In the genomic region with DNA sequence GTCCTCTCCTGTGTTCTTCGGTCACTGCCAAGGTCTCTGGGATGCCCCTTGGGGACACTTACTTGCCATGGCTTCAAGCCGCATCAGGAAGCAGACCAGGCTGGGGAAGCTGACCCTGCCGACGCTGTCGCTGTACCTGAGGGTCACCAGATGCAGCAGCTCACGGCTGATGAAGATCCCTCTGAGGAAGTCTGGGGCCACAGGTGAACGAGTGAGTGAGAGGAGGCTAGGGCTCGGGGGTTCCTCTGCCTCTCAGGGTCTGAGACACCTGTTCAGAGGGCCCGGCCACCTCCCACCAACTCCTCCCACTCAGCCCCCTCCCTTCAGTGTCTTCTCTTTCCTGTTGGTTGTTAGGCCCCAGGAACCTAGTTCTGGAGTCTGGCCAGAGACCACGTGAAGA, we compare ENCODE assay signal across 33 cellular contexts.
"Had no signal": no experiment of that assay in that cellular context is flagged by ENCODE, and none has a peak within 500 bp of the region (broad histone marks: within the 10 kb centered on the region; RNA-seq: fewer than 3 reads in every experiment).

No MANE protein-coding gene starts in this region.

- H3K27ac Mint-ChIP-seq: activated CD8-positive, alpha-beta T cell treated with anti-CD3 and anti-CD28 coated beads for 36 hours; activated naive CD4-positive, alpha-beta T cell treated with anti-CD3 and anti-CD28 coated beads, Interleukin-2, amount 10 ng/mL, durations not matched to agents 7 days and 5 days; activated naive CD8-positive, alpha-beta T cell; activated naive CD8-positive, alpha-beta T cell treated with anti-CD3 and anti-CD28 coated beads, Interleukin-2, amount 50 U/mL, for 24 hours; activated T-cell treated with anti-CD3 and anti-CD28 coated beads, Interleukin-2, amount 50 U/mL, for 72 hours; activated T-helper 17 cell treated with anti-CD3 and anti-CD28 coated beads, Interleukin-2, amount 50 U/mL, for 72 hours; T-helper 1 cell treated with Interleukin-12 subunit alpha and Interleukin-12 subunit beta and Interleukin-4 antibody, amounts not matched to agents 30 μg/mL and 1 μg/mL, for 36 hours; T-helper 2 cell treated with Interferon-gamma antibody and Interleukin-4, amounts not matched to agents 5 μg/mL and 100 μg/mL, for 36 hours; WTC11 had no signal

- DNase-seq: activated CD4-positive, alpha-beta T cell treated with anti-CD3 and anti-CD28 coated beads for 1 hour; activated CD4-positive, alpha-beta T cell treated with anti-CD3 and anti-CD28 coated beads for 48 hours; activated CD4-positive, alpha-beta T cell treated with anti-CD3 and anti-CD28 coated beads, Interleukin-2, amount 50 U/mL, for 4 hours; activated CD8-positive, alpha-beta T cell treated with anti-CD3 and anti-CD28 coated beads for 36 hours; activated naive CD4-positive, alpha-beta T cell treated with anti-CD3 and anti-CD28 coated beads, Interleukin-2, amount 10 ng/mL, durations not matched to agents 7 days and 5 days; activated naive CD8-positive, alpha-beta T cell treated with anti-CD3 and anti-CD28 coated beads, Interleukin-2, amount 50 U/mL, for 24 hours; activated T-cell treated with anti-CD3 and anti-CD28 coated beads, Interleukin-2, amount 50 U/mL, for 1 hour; activated T-cell treated with anti-CD3 and anti-CD28 coated beads, Interleukin-2, amount 50 U/mL, for 72 hours; anterior cingulate cortex; brain microvascular endothelial cell; central memory CD4-positive, alpha-beta T cell; Karpas-422; KBM-7; NCI-H1105; NCI-H1417 treated with DMSO at 0.1 percent for 48 hours; NCI-H1930; NCI-H2081 treated with DMSO at 0.1 percent for 48 hours; NCI-H226; NCI-H526; NCI-H748 treated with DMSO at 0.1 percent for 48 hours; NK-92 treated with Interleukin-12 subunit alpha and Interleukin-12 subunit beta, amount 100 ng/mL, for 24 hours; PC-3; RPMI8226; SHP77 treated with DMSO at 0.1 percent for 48 hours; SK-N-SH had no signal

- H3K4me3 Mint-ChIP-seq: activated CD8-positive, alpha-beta T cell treated with anti-CD3 and anti-CD28 coated beads for 36 hours; activated naive CD4-positive, alpha-beta T cell treated with anti-CD3 and anti-CD28 coated beads, Interleukin-2, amount 10 ng/mL, durations not matched to agents 7 days and 5 days; activated naive CD8-positive, alpha-beta T cell; activated naive CD8-positive, alpha-beta T cell treated with anti-CD3 and anti-CD28 coated beads, Interleukin-2, amount 50 U/mL, for 24 hours; activated T-cell treated with anti-CD3 and anti-CD28 coated beads, Interleukin-2, amount 50 U/mL, for 72 hours; activated T-helper 17 cell treated with anti-CD3 and anti-CD28 coated beads, Interleukin-2, amount 50 U/mL, for 72 hours; T-helper 1 cell treated with Interleukin-12 subunit alpha and Interleukin-12 subunit beta and Interleukin-4 antibody, amounts not matched to agents 30 μg/mL and 1 μg/mL, for 36 hours; T-helper 2 cell treated with Interferon-gamma antibody and Interleukin-4, amounts not matched to agents 5 μg/mL and 100 μg/mL, for 36 hours; WTC11 had no signal

- FAIRE-seq: TTC549 had no signal

- H3K9ac ChIP-seq: SK-N-SH had no signal

- H3K36me3 Mint-ChIP-seq: activated naive CD4-positive, alpha-beta T cell treated with anti-CD3 and anti-CD28 coated beads, Interleukin-2, amount 10 ng/mL, durations not matched to agents 7 days and 5 days; activated naive CD8-positive, alpha-beta T cell; WTC11 had no signal

- H3K27me3 ChIP-seq: brain microvascular endothelial cell, Peyer's patch had no signal

- H3K4me1 ChIP-seq: Peyer's patch, SJSA1 had no signal

- H3K4me3 ChIP-seq: Peyer's patch, SJSA1 had no signal

- H3K4me1 Mint-ChIP-seq: activated naive CD4-positive, alpha-beta T cell treated with anti-CD3 and anti-CD28 coated beads, Interleukin-2, amount 10 ng/mL, durations not matched to agents 7 days and 5 days; activated naive CD8-positive, alpha-beta T cell treated with anti-CD3 and anti-CD28 coated beads, Interleukin-2, amount 50 U/mL, for 24 hours; activated T-helper 17 cell treated with anti-CD3 and anti-CD28 coated beads, Interleukin-2, amount 50 U/mL, for 72 hours had no signal

- H3K27ac ChIP-seq: brain microvascular endothelial cell, Peyer's patch, SJSA1 had no signal

- H3K9me3 ChIP-seq: Peyer's patch, SJSA1, SK-N-SH had no signal

- ATAC-seq: activated CD8-positive, alpha-beta T cell treated with anti-CD3 and anti-CD28 coated beads for 36 hours; activated naive CD8-positive, alpha-beta T cell treated with anti-CD3 and anti-CD28 coated beads, Interleukin-2, amount 50 U/mL, for 24 hours; activated T-cell treated with anti-CD3 and anti-CD28 coated beads, Interleukin-2, amount 50 U/mL, for 72 hours; activated T-helper 17 cell treated with anti-CD3 and anti-CD28 coated beads, Interleukin-2, amount 50 U/mL, for 72 hours; PC-3; WTC11 had no signal

- H3K4me2 ChIP-seq: SK-N-SH had no signal

- H3K9me3 Mint-ChIP-seq: activated CD8-positive, alpha-beta T cell treated with anti-CD3 and anti-CD28 coated beads for 36 hours; activated naive CD4-positive, alpha-beta T cell treated with anti-CD3 and anti-CD28 coated beads, Interleukin-2, amount 10 ng/mL, durations not matched to agents 7 days and 5 days; activated naive CD8-positive, alpha-beta T cell treated with anti-CD3 and anti-CD28 coated beads, Interleukin-2, amount 50 U/mL, for 24 hours; activated T-cell treated with anti-CD3 and anti-CD28 coated beads, Interleukin-2, amount 50 U/mL, for 72 hours; activated T-helper 17 cell treated with anti-CD3 and anti-CD28 coated beads, Interleukin-2, amount 50 U/mL, for 72 hours; T-helper 1 cell treated with Interleukin-12 subunit alpha and Interleukin-12 subunit beta and Interleukin-4 antibody, amounts not matched to agents 30 μg/mL and 1 μg/mL, for 36 hours; T-helper 2 cell treated with Interferon-gamma antibody and Interleukin-4, amounts not matched to agents 5 μg/mL and 100 μg/mL, for 36 hours; WTC11 had no signal

- H3K36me3 ChIP-seq: brain microvascular endothelial cell, SJSA1 had no signal
